ENCODE assay signal across 1 cellular context in genomic region chr6:8939615-8940014, GRCh38.
A peak's percentile ranks its signal among the peaks of the same experiment; 100 is the strongest.
TF ChIP-seq lines count a peak whose summit lies in the region.

No MANE protein-coding gene starts in this region.

TF ChIP-seq in HEK293, 187 proteins besides CTCF, POLR2A, EP300 and RAD21 (continued from another document and continues in another):
- TF ChIP-seq BCL6B (tag by site-specific recombination; IDR thresholded peaks at IDR 0.05) (peak; percentile 55; the same call in 1 of the 2 replicates), ZNF76 (tag by site-specific recombination; IDR thresholded peaks at IDR 0.05; ENCODE audit: borderline replicate concordance, low read depth) (peak; percentile 24; the same call in 1 of the 2 replicates), ZNF747 (tag by site-specific recombination; IDR thresholded peaks at IDR 0.05) (no peak), ZNF26 (tag by site-specific recombination; IDR thresholded peaks at IDR 0.05) (no peak), ZNF843 (tag by site-specific recombination; IDR thresholded peaks at IDR 0.05) (peak; percentile 95), ZNF138 (tag by site-specific recombination; IDR thresholded peaks at IDR 0.05; ENCODE audit: borderline replicate concordance) (no peak), GLI2 (tag by site-specific recombination; IDR thresholded peaks at IDR 0.05; ENCODE audit: borderline replicate concordance, low read depth) (peak; percentile 93), FEZF1 (tag by site-specific recombination; IDR thresholded peaks at IDR 0.05) (peak; percentile 99), ZNF600 (tag by site-specific recombination; IDR thresholded peaks at IDR 0.05) (peak; percentile 46; the same call in 1 of the 2 replicates), ZFP37 (tag by site-specific recombination; IDR thresholded peaks at IDR 0.05) (no peak), PRDM6 (tag by site-specific recombination; IDR thresholded peaks at IDR 0.05) (peak; percentile 86), KLF16 (tag by site-specific recombination; IDR thresholded peaks at IDR 0.05) (no peak), ZNF24 (tag by site-specific recombination; IDR thresholded peaks at IDR 0.05) (peak; percentile 89), ZSCAN23 (tag by site-specific recombination; IDR thresholded peaks at IDR 0.05) (peak; percentile 92), ZNF140 (tag by site-specific recombination; IDR thresholded peaks at IDR 0.05) (no peak), ZNF473 (tag by site-specific recombination; IDR thresholded peaks at IDR 0.05) (no peak), ZNF426 (tag by site-specific recombination; IDR thresholded peaks at IDR 0.05) (no peak), ZNF544 (tag by site-specific recombination; IDR thresholded peaks at IDR 0.05) (no peak), ZNF596 (tag by site-specific recombination; IDR thresholded peaks at IDR 0.05) (no peak; the same call in 1 of the 2 replicates), ZBTB44 (tag by site-specific recombination; IDR thresholded peaks at IDR 0.05) (peak; percentile 62; the same call in 1 of the 2 replicates), ZNF776 (tag by site-specific recombination; IDR thresholded peaks at IDR 0.05; ENCODE audit: borderline replicate concordance) (no peak), KLF8 (tag by site-specific recombination; IDR thresholded peaks at IDR 0.05) (peak; percentile 89), MEIS1 (CRISPR knock-in tag; IDR thresholded peaks at IDR 0.05; ENCODE audit: borderline replicate concordance) (no peak), ZNF48 (tag by site-specific recombination; IDR thresholded peaks at IDR 0.05) (no peak), SETDB1 (IDR thresholded peaks at IDR 0.05; ENCODE audit: insufficient read length, low read length) (no peak), ZNF324 (tag by site-specific recombination; IDR thresholded peaks at IDR 0.05) (peak; percentile 66; the same call in 1 of the 2 replicates), ZNF677 (tag by site-specific recombination; IDR thresholded peaks at IDR 0.05) (no peak), ZNF155 (tag by site-specific recombination; IDR thresholded peaks at IDR 0.05) (no peak), ZNF560 (tag by site-specific recombination; IDR thresholded peaks at IDR 0.05; ENCODE audit: borderline replicate concordance) (no peak), ZBTB17 (tag by site-specific recombination; IDR thresholded peaks at IDR 0.05) (peak; percentile 42), HOXC10 (CRISPR knock-in tag; IDR thresholded peaks at IDR 0.05) (no peak), IKZF3 (tag by site-specific recombination; IDR thresholded peaks at IDR 0.05) (peak; percentile 74), GLIS2 (tag by site-specific recombination; IDR thresholded peaks at IDR 0.05) (peak; percentile 49; the same call in 1 of the 2 replicates), ZNF777 (tag by site-specific recombination; IDR thresholded peaks at IDR 0.05; ENCODE audit: borderline replicate concordance) (no peak), ZNF18 (tag by site-specific recombination; IDR thresholded peaks at IDR 0.05) (peak; percentile 49; the same call in 1 of the 2 replicates), PRDM1 (tag by site-specific recombination; IDR thresholded peaks at IDR 0.05) (no peak), ZNF169 (tag by site-specific recombination; IDR thresholded peaks at IDR 0.05) (no peak), ZNF394 (tag by site-specific recombination; IDR thresholded peaks at IDR 0.05; ENCODE audit: borderline replicate concordance) (peak; percentile 36; the same call in 1 of the 2 replicates), TRIM28 (IDR thresholded peaks at IDR 0.05; ENCODE audit: borderline replicate concordance, low read length) (peak; percentile 85), MYNN (tag by site-specific recombination; IDR thresholded peaks at IDR 0.05; ENCODE audit: borderline replicate concordance) (no peak), ATF2 (tag by site-specific recombination; IDR thresholded peaks at IDR 0.05; ENCODE audit: low read depth) (peak; percentile 48), ZNF404 (tag by site-specific recombination; IDR thresholded peaks at IDR 0.05) (no peak), ZNF626 (tag by site-specific recombination; IDR thresholded peaks at IDR 0.05) (no peak), ZNF555 (tag by site-specific recombination; conservative IDR thresholded peaks at IDR 0.05) (no peak), ZNF521 (tag by site-specific recombination; IDR thresholded peaks at IDR 0.05) (no peak), ZXDB (tag by site-specific recombination; IDR thresholded peaks at IDR 0.05) (peak; percentile 85), ZNF146 (tag by site-specific recombination; IDR thresholded peaks at IDR 0.05) (peak; percentile 18; the same call in 1 of the 2 replicates), ZNF660 (tag by site-specific recombination; IDR thresholded peaks at IDR 0.05) (no peak), ZBTB1 (tag by site-specific recombination; IDR thresholded peaks at IDR 0.05) (no peak), KLF1 (tag by site-specific recombination; IDR thresholded peaks at IDR 0.05) (no peak), ZNF704 (tag by site-specific recombination; IDR thresholded peaks at IDR 0.05) (no peak), ZNF211 (tag by site-specific recombination; IDR thresholded peaks at IDR 0.05; ENCODE audit: low read depth) (no peak), ZNF391 (tag by site-specific recombination; IDR thresholded peaks at IDR 0.05; ENCODE audit: borderline replicate concordance, low read depth) (peak; percentile 74; the same call in 1 of the 2 replicates), ZNF148 (tag by site-specific recombination; IDR thresholded peaks at IDR 0.05; ENCODE audit: borderline replicate concordance) (no peak; the same call in 1 of the 2 replicates), ZFP3 (tag by site-specific recombination; IDR thresholded peaks at IDR 0.05; ENCODE audit: low read depth) (no peak), ZNF664 (tag by site-specific recombination; IDR thresholded peaks at IDR 0.05) (peak; percentile 41; the same call in 1 of the 2 replicates), ZNF121 (tag by site-specific recombination; IDR thresholded peaks at IDR 0.05) (no peak), SP7 (tag by site-specific recombination; IDR thresholded peaks at IDR 0.05) (peak; percentile 85), ZNF157 (tag by site-specific recombination; IDR thresholded peaks at IDR 0.05) (no peak), ZNF571 (tag by site-specific recombination; IDR thresholded peaks at IDR 0.05) (no peak), KLF10 (tag by site-specific recombination; IDR thresholded peaks at IDR 0.05) (peak; percentile 77), MZF1 (tag by site-specific recombination; IDR thresholded peaks at IDR 0.05; ENCODE audit: borderline replicate concordance) (peak; percentile 51; the same call in 1 of the 2 replicates), ZNF133 (tag by site-specific recombination; IDR thresholded peaks at IDR 0.05) (no peak)
